Comparison of ENCODE assay signal across 1 cellular context in the genomic region with DNA sequence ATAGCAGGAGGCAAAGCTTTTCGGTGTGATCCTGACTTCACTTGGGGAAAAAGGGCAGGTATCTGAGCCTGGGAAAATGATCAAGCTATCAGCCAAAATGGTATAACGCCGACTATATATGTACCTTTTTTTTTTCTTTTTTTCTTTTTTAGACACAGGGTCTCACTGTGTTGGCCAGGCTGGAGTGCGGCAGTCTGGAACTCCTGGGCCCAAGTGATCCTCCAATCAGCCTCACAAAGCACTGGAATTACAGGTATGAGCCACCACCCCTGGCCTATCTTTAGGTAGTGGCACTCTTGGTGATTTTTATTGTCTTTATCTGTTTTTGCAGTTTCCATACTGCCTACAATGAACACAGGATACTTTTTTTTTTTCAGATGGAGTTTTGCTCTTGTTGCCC.
TF ChIP-seq lines count a peak whose summit lies in the region.

No MANE protein-coding gene starts in this region.

TF ChIP-seq in GM23338, 12 proteins besides CTCF, POLR2A, EP300 and RAD21:
- TF ChIP-seq ZNF462 (CRISPR knock-in tag; IDR thresholded peaks at IDR 0.05) = no peak
- no peak for TF ChIP-seq NANOG (IDR thresholded peaks at IDR 0.05; ENCODE audit: borderline replicate concordance)
- TF ChIP-seq STAT1 (IDR thresholded peaks at IDR 0.05; ENCODE audit: unreplicated experiment) = no peak
- no peak for TF ChIP-seq ZNF331 (CRISPR knock-in tag; IDR thresholded peaks at IDR 0.05; ENCODE audit: low read depth)
- no peak for TF ChIP-seq CREB1 (CRISPR knock-in tag; IDR thresholded peaks at IDR 0.05; ENCODE audit: low read depth)
- TF ChIP-seq, protein P1, sequence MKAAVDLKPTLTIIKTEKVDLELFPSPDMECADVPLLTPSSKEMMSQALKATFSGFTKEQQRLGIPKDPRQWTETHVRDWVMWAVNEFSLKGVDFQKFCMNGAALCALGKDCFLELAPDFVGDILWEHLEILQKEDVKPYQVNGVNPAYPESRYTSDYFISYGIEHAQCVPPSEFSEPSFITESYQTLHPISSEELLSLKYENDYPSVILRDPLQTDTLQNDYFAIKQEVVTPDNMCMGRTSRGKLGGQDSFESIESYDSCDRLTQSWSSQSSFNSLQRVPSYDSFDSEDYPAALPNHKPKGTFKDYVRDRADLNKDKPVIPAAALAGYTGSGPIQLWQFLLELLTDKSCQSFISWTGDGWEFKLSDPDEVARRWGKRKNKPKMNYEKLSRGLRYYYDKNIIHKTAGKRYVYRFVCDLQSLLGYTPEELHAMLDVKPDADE (IDR thresholded peaks at IDR 0.05) = no peak
- TF ChIP-seq, protein P2, sequence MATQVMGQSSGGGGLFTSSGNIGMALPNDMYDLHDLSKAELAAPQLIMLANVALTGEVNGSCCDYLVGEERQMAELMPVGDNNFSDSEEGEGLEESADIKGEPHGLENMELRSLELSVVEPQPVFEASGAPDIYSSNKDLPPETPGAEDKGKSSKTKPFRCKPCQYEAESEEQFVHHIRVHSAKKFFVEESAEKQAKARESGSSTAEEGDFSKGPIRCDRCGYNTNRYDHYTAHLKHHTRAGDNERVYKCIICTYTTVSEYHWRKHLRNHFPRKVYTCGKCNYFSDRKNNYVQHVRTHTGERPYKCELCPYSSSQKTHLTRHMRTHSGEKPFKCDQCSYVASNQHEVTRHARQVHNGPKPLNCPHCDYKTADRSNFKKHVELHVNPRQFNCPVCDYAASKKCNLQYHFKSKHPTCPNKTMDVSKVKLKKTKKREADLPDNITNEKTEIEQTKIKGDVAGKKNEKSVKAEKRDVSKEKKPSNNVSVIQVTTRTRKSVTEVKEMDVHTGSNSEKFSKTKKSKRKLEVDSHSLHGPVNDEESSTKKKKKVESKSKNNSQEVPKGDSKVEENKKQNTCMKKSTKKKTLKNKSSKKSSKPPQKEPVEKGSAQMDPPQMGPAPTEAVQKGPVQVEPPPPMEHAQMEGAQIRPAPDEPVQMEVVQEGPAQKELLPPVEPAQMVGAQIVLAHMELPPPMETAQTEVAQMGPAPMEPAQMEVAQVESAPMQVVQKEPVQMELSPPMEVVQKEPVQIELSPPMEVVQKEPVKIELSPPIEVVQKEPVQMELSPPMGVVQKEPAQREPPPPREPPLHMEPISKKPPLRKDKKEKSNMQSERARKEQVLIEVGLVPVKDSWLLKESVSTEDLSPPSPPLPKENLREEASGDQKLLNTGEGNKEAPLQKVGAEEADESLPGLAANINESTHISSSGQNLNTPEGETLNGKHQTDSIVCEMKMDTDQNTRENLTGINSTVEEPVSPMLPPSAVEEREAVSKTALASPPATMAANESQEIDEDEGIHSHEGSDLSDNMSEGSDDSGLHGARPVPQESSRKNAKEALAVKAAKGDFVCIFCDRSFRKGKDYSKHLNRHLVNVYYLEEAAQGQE (IDR thresholded peaks at IDR 0.05; ENCODE audit: unreplicated experiment) = no peak
- TF ChIP-seq JUNB (IDR thresholded peaks at IDR 0.05; ENCODE audit: unreplicated experiment) = no peak
- TF ChIP-seq POLR2AphosphoS5 (IDR thresholded peaks at IDR 0.05; ENCODE audit: low read depth) = no peak
- TF ChIP-seq ZNF114 (CRISPR knock-in tag; IDR thresholded peaks at IDR 0.05) = no peak
- TF ChIP-seq EZH2 (IDR thresholded peaks at IDR 0.05; ENCODE audit: low read depth, unreplicated experiment) = no peak
- no peak for TF ChIP-seq EZH2phosphoT487 (IDR thresholded peaks at IDR 0.05; ENCODE audit: unreplicated experiment)
